Comparison of ENCODE assay signal across 17 cellular contexts in genomic region chr6:423799-424345, GRCh38. TPM values are rescaled to one million over a fixed set of nuclear protein-coding genes. Genes with fewer than 3 reads are reported as not detected.
DNase-seq lines count a peak whose midpoint lies in the region; ATAC-seq, FAIRE-seq and TF ChIP-seq lines count a peak whose summit lies in the region.
"Had no signal": no experiment of that assay in that cellular context is flagged by ENCODE, and none has a peak within 500 bp of the region (broad histone marks: within the 10 kb centered on the region; RNA-seq: fewer than 3 reads in every experiment).

No MANE protein-coding gene starts in this region.

- DNase-seq in HepG2 (ENCODE audit: low spot score), result no peak
- no peak for DNase-seq in right lobe of liver
- DNase-seq in H1 (ENCODE audit: low read depth in 1 of 2, low spot score in 2 of 2), result no peak
- no peak for DNase-seq in neuronal stem cell (ENCODE audit: low spot score)
- no peak for DNase-seq in NCI-H146 (lab: John Stamatoyannopoulos, UW)
- DNase-seq in NCI-H2029 (lab: John Stamatoyannopoulos, UW), result no peak
- DNase-seq: CD8-positive, alpha-beta T cell; DMS79 treated with DMSO at 0.1 percent for 48 hours; NCI-H1048; NCI-H1694; NCI-H748 treated with DMSO at 0.1 percent for 48 hours; PC-9 had no signal

- H3K79me2 ChIP-seq in HepG2 (ENCODE audit: insufficient read depth, low read length) (no peaks in the 10 kb centered on the region), H1 (ENCODE audit: control insufficient read depth in 1 of 2, insufficient read depth in 2 of 2, low read length in 2 of 2) (no peaks in the 10 kb centered on the region)

- no peak overlapping the region for H2BK5ac ChIP-seq in H1 (ENCODE audit: low read depth, low read length)
- no peak overlapping the region for H2BK5ac ChIP-seq in neuronal stem cell (ENCODE audit: low read length)

- H3K27ac ChIP-seq in HepG2 (ENCODE audit: extremely low read length, insufficient read depth, low read length), result no peak overlapping the region
- no peak overlapping the region for H3K27ac ChIP-seq in right lobe of liver
- H3K27ac ChIP-seq in H1 (ENCODE audit: low read depth, low read length), result no peak overlapping the region
- no peak overlapping the region for H3K27ac ChIP-seq in neuronal stem cell (replicated peaks; ENCODE audit: low read length)
- H3K27ac ChIP-seq: PC-9 had no signal

- TF ChIP-seq EP300 in HepG2 (IDR thresholded peaks at IDR 0.05; ENCODE audit: low read depth in 2 of 2, low read length in 2 of 2), result no peak
- no peak for TF ChIP-seq EP300 in HepG2 (CRISPR knock-in tag; IDR thresholded peaks at IDR 0.05; ENCODE audit: borderline replicate concordance)
- no peak for TF ChIP-seq EP300 in H1 (IDR thresholded peaks at IDR 0.05; ENCODE audit: borderline replicate concordance in 1 of 2, low read depth in 2 of 2, low read length in 2 of 2)

- no peak for TF ChIP-seq POLR2A in HepG2 (IDR thresholded peaks at IDR 0.05; ENCODE audit: insufficient read depth in 1 of 2, low read depth in 2 of 2, low read length in 2 of 2)
- TF ChIP-seq POLR2A in right lobe of liver (IDR thresholded peaks at IDR 0.05), result no peak
- TF ChIP-seq POLR2A in H1 (IDR thresholded peaks at IDR 0.05; ENCODE audit: control extremely low read depth in 1 of 2, low read depth in 2 of 2, low read length in 2 of 2), result no peak

- H4K8ac ChIP-seq in H1 (ENCODE audit: extremely low read depth, insufficient read depth, low read length), result no peak overlapping the region; the same call in 1 of the 2 replicates
- H4K8ac ChIP-seq in neuronal stem cell (ENCODE audit: low read depth, low read length), result no peak overlapping the region

- H3K14ac ChIP-seq in H1 (ENCODE audit: insufficient read length), result no peak overlapping the region
- H3K14ac ChIP-seq in neuronal stem cell (ENCODE audit: low read length), result no peak overlapping the region

- H3K4ac ChIP-seq in H1 (replicated peaks; ENCODE audit: insufficient read length, low read depth, low read length) (no peak overlapping the region), neuronal stem cell (ENCODE audit: low read length) (no peak overlapping the region)

- intact Hi-C loops in HepG2 (cut with micrococcal nuclease; ENCODE audit: unreplicated experiment) (no loop called here), right lobe of liver (cut with DNase I) (no loop called here)

- no peak overlapping the region for H3K4me2 ChIP-seq in HepG2 (ENCODE audit: low read depth, low read length)
- no peak overlapping the region for H3K4me2 ChIP-seq in H1 (ENCODE audit: insufficient read depth in 1 of 2, low read depth in 2 of 2, low read length in 2 of 2)
- H3K4me2 ChIP-seq in neuronal stem cell (ENCODE audit: insufficient read depth, low read length, poor library complexity, severe bottlenecking), result no peak overlapping the region
- H3K4me2 ChIP-seq: PC-9 had no signal

- H3K23ac ChIP-seq in H1 (ENCODE audit: insufficient read length), result no peak overlapping the region
- no peak overlapping the region for H3K23ac ChIP-seq in neuronal stem cell (ENCODE audit: low read depth, low read length, poor library complexity)

- H3K36me3 ChIP-seq in HepG2 (replicated peaks in 1 of 2; ENCODE audit: control insufficient read depth in 1 of 2, insufficient read depth in 2 of 2, low read length in 2 of 2), result no peaks in the 10 kb centered on the region
- H3K36me3 ChIP-seq in right lobe of liver, result no peaks in the 10 kb centered on the region
- H3K36me3 ChIP-seq in H1 (ENCODE audit: control insufficient read depth in 2 of 4, insufficient read depth in 4 of 4, low read length in 3 of 4), result no peaks in the 10 kb centered on the region
- peaks cover 0 to 2% of the 10 kb centered on the region in 2 donors for H3K36me3 ChIP-seq in neuronal stem cell (replicated peaks in 1 of 2; ENCODE audit: control insufficient read depth in 2 of 2, insufficient read depth in 2 of 2, low read length in 2 of 2)

- FAIRE-seq in HepG2 (lab: Jason Lieb, UNC) (no peak), H1 (lab: Jason Lieb, UNC) (no peak)
- FAIRE-seq: D721Med, G401.6 had no signal

- no peak overlapping the region for H4K91ac ChIP-seq in H1 (replicated peaks; ENCODE audit: insufficient read length, low read length)
- H4K91ac ChIP-seq in neuronal stem cell (ENCODE audit: low read depth, low read length, poor library complexity), result no peak overlapping the region

- H2BK20ac ChIP-seq in H1 (ENCODE audit: low read length), result no peak overlapping the region

- no peak overlapping the region for H2BK120ac ChIP-seq in H1 (replicated peaks; ENCODE audit: low read depth, low read length)
- no peak overlapping the region for H2BK120ac ChIP-seq in neuronal stem cell (ENCODE audit: low read depth, low read length)

- TF ChIP-seq CTCF in HepG2 (CRISPR knock-in tag; IDR thresholded peaks at IDR 0.05), result no peak
- TF ChIP-seq CTCF in right lobe of liver (IDR thresholded peaks at IDR 0.05), result no peak
- TF ChIP-seq CTCF in H1 (IDR thresholded peaks at IDR 0.05; ENCODE audit: control extremely low read depth in 1 of 3, insufficient read depth in 1 of 3, low read depth in 1 of 3, low read length in 3 of 3), result no peak

- CTCF ChIA-PET in HepG2 (lab: Yijun Ruan, JAX; ENCODE audit: low intra/inter-chr PET ratio, low total read pairs), result no interaction called here
- CTCF ChIA-PET in H1 (lab: Charles Lee; ENCODE audit: partially characterized antibody), result no interaction called here

- H3K27me3 ChIP-seq in HepG2 (ENCODE audit: control insufficient read depth in 1 of 2, insufficient read depth in 2 of 2, low read length in 2 of 2) (peaks cover 0 to 12% of the 10 kb centered on the region in 2 experiments; a peak in 3 of 5 replicates), right lobe of liver (no peaks in the 10 kb centered on the region), H1 (replicated peaks in 1 of 4; ENCODE audit: control insufficient read depth in 3 of 4, extremely low read depth in 1 of 4, insufficient read depth in 3 of 4, low read length in 3 of 4) (no peaks in the 10 kb centered on the region), neuronal stem cell (ENCODE audit: control insufficient read depth in 3 of 3, insufficient read depth in 3 of 3, low read depth in 1 of 3, low read length in 3 of 3) (no peaks in the 10 kb centered on the region)

- H3K18ac ChIP-seq in H1 (ENCODE audit: extremely low read depth, low read length), result no peak overlapping the region
- peak overlapping the region; percentile 28 for H3K18ac ChIP-seq in neuronal stem cell (ENCODE audit: low read length)

- H3K4me3 ChIP-seq in HepG2 (replicated peaks in 1 of 3; ENCODE audit: insufficient read depth in 1 of 3, low read depth in 2 of 3, low read length in 3 of 3) (no peak overlapping the region), right lobe of liver (no peak overlapping the region), H1 (ENCODE audit: extremely low read depth in 1 of 4, insufficient read depth in 2 of 4, low read depth in 3 of 4, low read length in 4 of 4) (no peak overlapping the region), neuronal stem cell (ENCODE audit: low read length in 2 of 2) (no peak overlapping the region)
- H3K4me3 ChIP-seq: PC-9 had no signal

- H4K20me1 ChIP-seq in HepG2 (ENCODE audit: insufficient read depth, low read length) (no peaks in the 10 kb centered on the region), H1 (replicated peaks in 1 of 2; ENCODE audit: control insufficient read depth in 1 of 2, insufficient read depth in 2 of 2, low read length in 2 of 2) (no peaks in the 10 kb centered on the region)

- no peak overlapping the region for H2BK12ac ChIP-seq in H1 (ENCODE audit: low read depth, low read length)
- H2BK12ac ChIP-seq in neuronal stem cell (ENCODE audit: low read length), result no peak overlapping the region

- no peak overlapping the region for H2BK15ac ChIP-seq in H1 (ENCODE audit: low read length)
- no peak overlapping the region for H2BK15ac ChIP-seq in neuronal stem cell (ENCODE audit: low read length)

- H3K4me1 ChIP-seq in HepG2 (ENCODE audit: insufficient read depth, low read length) (peaks cover 21% of the 10 kb centered on the region), right lobe of liver (no peaks in the 10 kb centered on the region), H1 (replicated peaks in 1 of 4; ENCODE audit: control insufficient read depth in 3 of 4, insufficient read depth in 4 of 4, low read length in 3 of 4) (no peaks in the 10 kb centered on the region), neuronal stem cell (ENCODE audit: control insufficient read depth in 2 of 2, insufficient read depth in 1 of 2, low read depth in 1 of 2, low read length in 2 of 2) (no peaks in the 10 kb centered on the region)

- no peaks in the 10 kb centered on the region for H3K23me2 ChIP-seq in H1 (ENCODE audit: low read depth, low read length)

- H2AFZ ChIP-seq in HepG2 (ENCODE audit: low read length) (no peak overlapping the region), H1 (ENCODE audit: low read length) (0 out of 2 replicates have a peak overlapping the region, but pooled peaks have one; percentile 53), neuronal stem cell (ENCODE audit: low read length) (no peak overlapping the region)
- H2AFZ ChIP-seq: PC-9 had no signal

- no peak overlapping the region for H2AK5ac ChIP-seq in H1 (ENCODE audit: low read depth, low read length)
- peak overlapping the region; percentile 5 for H2AK5ac ChIP-seq in neuronal stem cell (ENCODE audit: low read depth, low read length)

- POLR2A ChIA-PET in HepG2 (lab: Yijun Ruan, JAX) (no interaction called here), H1 (lab: Charles Lee; ENCODE audit: partially characterized antibody) (no interaction called here)

- H3K9me3 ChIP-seq in HepG2 (ENCODE audit: low read length) (peaks cover 7% of the 10 kb centered on the region; the same call in 1 of the 2 replicates), right lobe of liver (no peaks in the 10 kb centered on the region), H1 (ENCODE audit: insufficient read depth in 2 of 2, low read depth in 1 of 2, low read length in 1 of 2) (peaks cover 0 to 3% of the 10 kb centered on the region in 2 experiments; a peak in 1 of 4 replicates), neuronal stem cell (replicated peaks in 1 of 2; ENCODE audit: control insufficient read depth in 2 of 2, insufficient read depth in 1 of 2, low read depth in 1 of 2, low read length in 2 of 2) (peaks cover 7 to 11% of the 10 kb centered on the region in 2 donors)

- H3K79me1 ChIP-seq in H1 (ENCODE audit: low read depth, low read length) (no peaks in the 10 kb centered on the region), neuronal stem cell (ENCODE audit: low read depth, low read length) (no peaks in the 10 kb centered on the region)

- ATAC-seq in HepG2, result no peak
- no peak for ATAC-seq in right lobe of liver
- ATAC-seq in GM21447 (IDR thresholded peaks at IDR 0.05; ENCODE audit: unreplicated experiment), result no peak
- ATAC-seq: CD8-positive, alpha-beta T cell; Right ventricle myocardium inferior had no signal

- H4K5ac ChIP-seq in H1 (ENCODE audit: insufficient read length, low read depth, low read length), result no peak overlapping the region

- no peak for TF ChIP-seq RAD21 in HepG2 (CRISPR knock-in tag; IDR thresholded peaks at IDR 0.05)
- TF ChIP-seq RAD21 in H1 (IDR thresholded peaks at IDR 0.05 in 1 of 2, conservative IDR thresholded peaks at IDR 0.05 in 1 of 2; ENCODE audit: low read depth in 2 of 2, low read length in 2 of 2), result no peak

- H3K9ac ChIP-seq in HepG2 (ENCODE audit: insufficient read depth, low read depth, low read length) (0 out of 2 replicates have a peak overlapping the region, but pooled peaks have one; percentile 5), H1 (replicated peaks in 1 of 4; ENCODE audit: extremely low read depth in 1 of 4, low read depth in 3 of 4, low read length in 3 of 4) (no peak overlapping the region), neuronal stem cell (ENCODE audit: low read depth, low read length, poor library complexity) (no peak overlapping the region)

- H3K56ac ChIP-seq in H1 (replicated peaks; ENCODE audit: insufficient read length, low read depth, low read length), result no peak overlapping the region

- no TSS peak for BruUV-seq in HepG2 (replicated peaks; lab: Mats Ljungman, UMichigan)

- WGBS in HepG2 (ENCODE audit: low lambda C conversion rate), result 94% methylated on average over 34 of the region's 39 CpGs
- 90% methylated on average over 2 of the region's 39 CpGs for WGBS in right lobe of liver (ENCODE audit: insufficient coverage, low coverage, low lambda C conversion rate, missing lambda C conversion rate)
- WGBS in H1 (ENCODE audit: extremely low coverage in 1 of 2, insufficient coverage in 1 of 2, insufficient read length in 1 of 2, insufficient replicate concordance in 2 of 2, low coverage in 1 of 2, low lambda C conversion rate in 2 of 2, missing lambda C conversion rate in 1 of 2), 2 experiments, result 95% methylated on average over 8 of the region's 39 CpGs; no CpG with 5 or more reads in 1 of the 2 experiments
- WGBS in neuronal stem cell (ENCODE audit: extremely low coverage in 2 of 2, insufficient read length in 2 of 2, insufficient replicate concordance in 1 of 2), 2 donors, result no CpG with 5 or more reads among the region's 39 CpGs

- in situ Hi-C loops in HepG2 (cut with HindIII; ENCODE audit: extremely low pct_ligation_motif_present, low pct_unique_long_range_greater_than_20kb), result no loop called here

RNA-seq across cellular contexts. Expression of gene IRF4, which starts 32.3 kb away (rescaled TPM):
- total RNA-seq in HepG2 (2016; rRNA removed; fragmentation: Illumina TruSeq; extraction: Trizol), result 0.07 and 0.09 TPM in 2 replicates
- not detected in 2 replicates for total RNA-seq in HepG2 (2016; cell fraction: cytosol; rRNA removed; fragmentation: Illumina TruSeq; extraction: Trizol; ENCODE audit: low read depth)
- total RNA-seq in HepG2 (2016; cell fraction: insoluble cytoplasmic fraction; rRNA removed; fragmentation: Illumina TruSeq; extraction: Trizol), result 0.06 and 0.13 TPM in 2 replicates
- total RNA-seq in HepG2 (2016; cell fraction: membrane; rRNA removed; fragmentation: Illumina TruSeq; extraction: Trizol), result 0.19 and 0.21 TPM in 2 replicates
- 0.09 TPM in 1 of 2 replicates, not detected in the other for total RNA-seq in HepG2 (2016; cell fraction: nucleus; rRNA removed; fragmentation: Illumina TruSeq; extraction: Trizol)
- 0.07 TPM in 2 replicates for polyA plus RNA-seq in HepG2 (2011; rRNA removed)
- polyA plus RNA-seq in HepG2 (2011; cell fraction: cytosol; rRNA removed), result 0.04 and 0.24 TPM in 2 replicates
- 0.16 and 0.51 TPM in 2 replicates for polyA plus RNA-seq in HepG2 (2011; cell fraction: nucleus; rRNA removed)
- 0.04 and 0.11 TPM in 2 replicates for polyA plus RNA-seq in HepG2 (2012)
- polyA plus RNA-seq in HepG2 (2016; cell fraction: cytosol; fragmentation: Illumina TruSeq; extraction: Trizol; ENCODE audit: low read depth), result not detected in 2 replicates
- polyA plus RNA-seq in HepG2 (2016; cell fraction: insoluble cytoplasmic fraction; fragmentation: Illumina TruSeq; extraction: Trizol; ENCODE audit: low read depth), result 0.09 and 0.10 TPM in 2 replicates
- 0.03 and 0.05 TPM in 2 replicates for polyA plus RNA-seq in HepG2 (2016; cell fraction: membrane; fragmentation: Illumina TruSeq; extraction: Trizol; ENCODE audit: low read depth)
- polyA plus RNA-seq in HepG2 (2016; cell fraction: nucleus; fragmentation: Illumina TruSeq; extraction: Trizol; ENCODE audit: insufficient read depth, low read depth), result 0.11 and 0.30 TPM in 2 replicates
- 0.72 TPM in 1 of 2 replicates, not detected in the other for polyA minus RNA-seq in HepG2 (2011; rRNA and poly(A)+ RNA removed; ENCODE audit: low replicate concordance)
- not detected in 2 replicates for polyA minus RNA-seq in HepG2 (2011; cell fraction: cytosol; rRNA and poly(A)+ RNA removed)
- polyA minus RNA-seq in HepG2 (2011; cell fraction: nucleus; rRNA and poly(A)+ RNA removed), result 0.12 and 0.13 TPM in 2 replicates
- total RNA-seq in right lobe of liver, result 1 to 10 TPM in 4 of 6 experiments, under 1 TPM in 2; 0.24 to 5.0 (median 1.6) TPM
- 2.1 and 4.2 TPM in 2 replicates for total RNA-seq in H1 (2021; fragmentation: NEBNext Ultra II Directional; extraction: Animal tissue kit (Norgen Biotek cat#: 25700))
- 0.77 and 1.1 TPM in 2 replicates for polyA plus RNA-seq in H1 (2011; rRNA removed)
- polyA plus RNA-seq in H1 (2011; cell fraction: cytosol; rRNA removed), result 1.3 TPM
- polyA plus RNA-seq in H1 (2011; cell fraction: nucleus; rRNA removed), result 1.2 TPM
- polyA plus RNA-seq in H1 (2012, experiment 1 of 2), result 0.66 to 1.7 TPM (median 1.0 TPM) in 4 replicates
- 0.33 TPM for polyA plus RNA-seq in H1 (2012, experiment 2 of 2)
- 0.53 TPM for polyA plus RNA-seq in H1 (2013, experiment 1 of 2)
- polyA plus RNA-seq in H1 (2013, experiment 2 of 2), result 0.85 TPM
- 0.91 and 4.9 TPM in 2 replicates for polyA minus RNA-seq in H1 (2011; rRNA and poly(A)+ RNA removed)
- 1.1 TPM for polyA minus RNA-seq in H1 (2011; cell fraction: cytosol; rRNA and poly(A)+ RNA removed)
- 2.2 TPM for polyA minus RNA-seq in H1 (2011; cell fraction: nucleus; rRNA and poly(A)+ RNA removed)
- polyA plus RNA-seq in neuronal stem cell (2013, experiment 1 of 2), result 0.42 TPM
- polyA plus RNA-seq in neuronal stem cell (2013, experiment 2 of 2), result 0.48 TPM
- total RNA-seq: PC-9 had no signal
- polyA plus RNA-seq: BJ had no signal

Comparison
In these comparisons a context has a peak if more than half of its experiments do, and no peak if none do; other contexts are left out.
1. Of the 41 proteins assayed by ChIP-seq in both HepG2 and H1: peak only in HepG2: none; only in H1: MAX; in both: none; in neither: 40.